In the genomic region with DNA sequence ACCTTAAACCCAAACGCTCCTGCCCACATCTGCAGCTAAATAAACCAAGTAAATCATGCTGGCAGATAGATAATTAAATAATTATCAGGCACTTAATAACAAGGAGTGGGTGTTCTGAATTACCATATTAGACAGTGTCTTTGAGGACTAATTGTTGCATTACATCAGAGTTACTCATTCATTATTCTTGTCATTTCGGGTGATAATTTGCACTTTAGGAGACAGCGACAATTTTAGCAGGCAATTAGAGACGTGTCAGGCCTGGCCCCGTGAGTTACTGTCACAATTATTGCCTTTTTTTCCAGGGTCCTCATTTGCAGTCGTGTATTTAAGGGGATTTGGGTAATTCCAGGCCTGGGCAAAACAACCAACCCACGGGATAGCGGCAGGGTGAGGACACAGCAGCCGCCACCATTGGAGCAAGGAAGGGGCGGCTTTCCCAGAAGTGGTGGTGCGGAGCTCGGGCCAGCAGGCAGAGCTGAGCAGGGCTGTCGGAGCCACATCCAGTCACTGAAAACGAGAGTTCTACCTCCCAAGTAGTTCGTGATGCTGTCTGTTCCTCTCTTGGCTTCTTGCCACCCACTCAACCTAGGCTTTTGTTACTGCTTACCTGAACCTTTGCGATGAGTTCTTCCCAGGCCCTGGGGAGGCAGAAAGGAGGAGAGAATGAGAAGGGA, we compare ENCODE assay signal across 1 cellular context.
A peak's percentile ranks its signal among the peaks of the same experiment; 100 is the strongest.
TF ChIP-seq lines count a peak whose summit lies in the region.

No MANE protein-coding gene starts in this region.

TF ChIP-seq in H1, 55 proteins besides CTCF, POLR2A, EP300 and RAD21:
- no peak for TF ChIP-seq NANOG (IDR thresholded peaks at IDR 0.05; ENCODE audit: insufficient read depth, low read depth, low read length, poor library complexity, severe bottlenecking)
- TF ChIP-seq TBP (IDR thresholded peaks at IDR 0.05; ENCODE audit: low read depth, low read length) = 0 out of 2 replicates have a peak, but pooled peaks have one; percentile 16
- TF ChIP-seq BACH1 (IDR thresholded peaks at IDR 0.05; ENCODE audit: low read length) = no peak
